ENCODE assay signal across 26 cellular contexts in the genomic region with DNA sequence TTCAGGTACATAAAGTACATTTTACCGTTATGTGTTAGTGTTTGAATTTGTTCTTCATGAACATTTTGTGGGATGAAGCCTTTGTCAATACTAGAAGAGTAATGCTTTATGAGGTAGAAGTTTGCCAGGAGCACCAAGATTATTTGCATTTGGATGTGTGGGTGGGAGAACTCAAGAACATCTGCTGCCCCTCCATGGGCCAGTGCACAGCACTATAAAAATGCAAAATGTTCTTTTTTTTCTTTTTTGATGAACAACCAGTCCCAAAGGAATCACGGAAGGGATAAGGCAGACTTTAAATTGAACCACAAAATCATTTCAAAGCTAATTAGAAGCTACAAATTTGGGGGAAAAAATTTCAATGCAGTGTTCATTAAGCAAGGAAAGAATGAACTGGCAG.
"Had no signal": no experiment of that assay in that cellular context is flagged by ENCODE, and none has a peak within 500 bp of the region (broad histone marks: within the 10 kb centered on the region; RNA-seq: fewer than 3 reads in every experiment).

No MANE protein-coding gene starts in this region.

- H3K36me3 ChIP-seq: esophagus squamous epithelium, gastrocnemius medialis, heart left ventricle, pancreas, transverse colon, uterus had no signal

- H3K4me3 ChIP-seq: coronary artery, esophagus squamous epithelium, gastrocnemius medialis, heart left ventricle, lung, pancreas, transverse colon, uterus had no signal

- H3K27me3 ChIP-seq: esophagus squamous epithelium, gastrocnemius medialis, heart left ventricle, pancreas, transverse colon, uterus had no signal

- H3K9me3 ChIP-seq: esophagus squamous epithelium, gastrocnemius medialis, heart left ventricle, pancreas, transverse colon, uterus had no signal

- ATAC-seq: activated CD4-positive, CD25-positive, alpha-beta regulatory T cell treated with anti-CD3 and anti-CD28 coated beads, Interleukin-2, amount 50 U/mL, for 24 hours; activated T-cell treated with anti-CD3 and anti-CD28 coated beads, Interleukin-2, amount 50 U/mL, for 72 hours; gastrocnemius medialis; heart left ventricle; left lobe of liver; natural killer cell; pancreas; right cardiac atrium; stimulated activated naive CD8-positive, alpha-beta T cell treated with anti-CD3 and anti-CD28 coated beads, Interleukin-15, Interleukin-2, amounts not matched to agents 100 U/mL and 50 U/mL, for 24 hours had no signal

- H3K27ac ChIP-seq: coronary artery, esophagus squamous epithelium, gastrocnemius medialis, heart left ventricle, pancreas, transverse colon, uterus, VCaP had no signal

- DNase-seq: activated CD4-positive, alpha-beta memory T cell treated with anti-CD3 and anti-CD28 coated beads, Interleukin-2, amount 10 ng/mL, durations not matched to agents 7 days and 5 days; activated CD4-positive, alpha-beta T cell treated with anti-CD3 and anti-CD28 coated beads, Interleukin-2, amount 10 ng/mL, durations not matched to agents 24 days and 14 days; activated effector memory CD4-positive, alpha-beta T cell treated with Interleukin-2 at 50 U/mL for 16 hours; activated naive CD4-positive, alpha-beta T cell treated with anti-CD3 and anti-CD28 coated beads for 36 hours; activated naive CD8-positive, alpha-beta T cell treated with anti-CD3 and anti-CD28 coated beads, Interleukin-2, amount 10 ng/mL, durations not matched to agents 7 days and 5 days; activated T-cell treated with anti-CD3 and anti-CD28 coated beads, Interleukin-2, amount 50 U/mL, for 72 hours; amniotic stem cell; endodermal cell; esophagus squamous epithelium; gastrocnemius medialis; heart left ventricle; kidney; natural killer cell; pancreas; right cardiac atrium; stimulated activated CD4-positive, alpha-beta T cell treated with anti-CD3 and anti-CD28 coated beads, Interleukin-12 subunit alpha, Interleukin-12 subunit beta, amount 100 ng/mL, for 4 hours; stimulated activated CD4-positive, alpha-beta T cell treated with anti-CD3 and anti-CD28 coated beads, Interleukin-4, amount 100 ng/mL, for 4 hours; stimulated activated naive CD8-positive, alpha-beta T cell treated with anti-CD3 and anti-CD28 coated beads, Interleukin-15, Interleukin-2, amounts not matched to agents 100 U/mL and 50 U/mL, for 24 hours; substantia nigra; transverse colon; uterus had no signal

- H3K4me1 ChIP-seq: esophagus squamous epithelium, gastrocnemius medialis, heart left ventricle, pancreas, transverse colon, uterus had no signal
